In genomic region chr5:177430146-177430951, GRCh38 we compare ENCODE assay signal across 11 cellular contexts. TPM values are rescaled to one million over a fixed set of nuclear protein-coding genes. Genes with fewer than 3 reads are reported as not detected.
DNase-seq lines count a peak whose midpoint lies in the region; TF ChIP-seq lines count a peak whose summit lies in the region.
"Had no signal": no experiment of that assay in that cellular context is flagged by ENCODE, and none has a peak within 500 bp of the region (broad histone marks: within the 10 kb centered on the region; RNA-seq: fewer than 3 reads in every experiment).

No MANE protein-coding gene starts in this region.

- H3K4me1 ChIP-seq in MM.1S (ENCODE audit: low read length): peaks cover 53% of the 10 kb centered on the region
- peaks cover 31% of the 10 kb centered on the region for H3K4me1 ChIP-seq in mammary epithelial cell (ENCODE audit: insufficient read depth, low read length)
- peaks cover 0 to 44% (median 16%) of the 10 kb centered on the region in 4 donors for H3K4me1 ChIP-seq in tibial artery

- CTCF ChIA-PET in mammary epithelial cell (lab: Charles Lee; ENCODE audit: low non-redundant PET): interaction anchor here (0.6 kb wide), 1 partner anchor 983 kb away, joined by 13 read pairs; no protein-coding TSS in a partner anchor

- in situ Hi-C loops in mammary epithelial cell (cut with MboI; ENCODE audit: low sequenced_read_pairs in 2 of 2): no loop called here

- H3K9me3 ChIP-seq in MM.1S (replicated peaks; ENCODE audit: insufficient read depth, low read length): no peaks in the 10 kb centered on the region
- no peaks in the 10 kb centered on the region for H3K9me3 ChIP-seq in mammary epithelial cell (replicated peaks; ENCODE audit: insufficient read depth, low read length)
- H3K9me3 ChIP-seq in tibial artery: no peaks in the 10 kb centered on the region

- dilution Hi-C loops in mammary epithelial cell (cut with HindIII; ENCODE audit: low sequenced_read_pairs): no loop called here

- H4K20me1 ChIP-seq in MM.1S (ENCODE audit: insufficient read depth, low read length) (no peaks in the 10 kb centered on the region), mammary epithelial cell (ENCODE audit: insufficient read depth, low read length) (peaks cover 3% of the 10 kb centered on the region)

- H2AFZ ChIP-seq in MM.1S (ENCODE audit: low read length) (no peak overlapping the region), mammary epithelial cell (ENCODE audit: low read depth, low read length) (no peak overlapping the region)

- H3K4me2 ChIP-seq in MM.1S (ENCODE audit: low read depth, low read length) (peak overlapping the region; percentile 100), mammary epithelial cell (ENCODE audit: insufficient read depth, low read depth, low read length) (no peak overlapping the region)

- H3K27me3 Mint-ChIP-seq in T-helper 2 cell treated with Interferon-gamma antibody and Interleukin-4, amounts not matched to agents 5 μg/mL and 100 μg/mL, for 36 hours (ENCODE audit: low read depth): peaks cover 2% of the 10 kb centered on the region

- WGBS in mammary epithelial cell (ENCODE audit: low coverage, missing lambda C conversion rate): 51% methylated on average over 22 of the region's 26 CpGs

- H3K27ac ChIP-seq in MM.1S (ENCODE audit: low read length): peak overlapping the region; percentile 98
- H3K27ac ChIP-seq in mammary epithelial cell (ENCODE audit: insufficient read depth, low read depth, low read length): no peak overlapping the region
- H3K27ac ChIP-seq in skin epidermis: peak overlapping the region in 19 of 21 experiments; percentile 26 to 97 (median 81)
- H3K27ac ChIP-seq in tibial artery: no peak overlapping the region

- no peak for DNase-seq in T-helper 2 cell treated with Interferon-gamma antibody and Interleukin-4, amounts not matched to agents 5 μg/mL and 100 μg/mL, for 36 hours (ENCODE audit: low spot score)
- DNase-seq in T-helper 2 cell (no peak), MM.1S (peak; percentile 75), mammary epithelial cell (peak; percentile 47), tibial artery (no peak), posterior cingulate gyrus (no peak)
- no peak for DNase-seq in NK-92 treated with Interleukin-12 subunit alpha and Interleukin-12 subunit beta, amount 100 ng/mL, for 24 hours (lab: John Stamatoyannopoulos, UW)
- DNase-seq: activated effector memory CD4-positive, alpha-beta T cell treated with Interleukin-2 at 50 U/mL for 16 hours; Right ventricle myocardium superior had no signal

- peak overlapping the region; percentile 98 for H3K4me3 Mint-ChIP-seq in T-helper 2 cell treated with Interferon-gamma antibody and Interleukin-4, amounts not matched to agents 5 μg/mL and 100 μg/mL, for 36 hours

- TF ChIP-seq CTCF in MM.1S (IDR thresholded peaks at IDR 0.05; ENCODE audit: low read length): no peak
- TF ChIP-seq CTCF in mammary epithelial cell (conservative IDR thresholded peaks at IDR 0.05 in 1 of 2, IDR thresholded peaks at IDR 0.05 in 1 of 2; ENCODE audit: extremely low read depth in 1 of 2, insufficient read depth in 1 of 2, low read depth in 1 of 2, low read length in 2 of 2): no peak
- TF ChIP-seq CTCF in tibial artery (IDR thresholded peaks at IDR 0.05): no peak

- intact Hi-C loops in mammary epithelial cell (cut with micrococcal nuclease) (no loop called here), tibial artery (cut with DNase I; ENCODE audit: low total_unique reads) (no loop called here), posterior cingulate gyrus (cut with DNase I) (no loop called here)

- peak overlapping the region; percentile 94 for H3K27ac Mint-ChIP-seq in T-helper 2 cell treated with Interferon-gamma antibody and Interleukin-4, amounts not matched to agents 5 μg/mL and 100 μg/mL, for 36 hours

- H3K27me3 ChIP-seq in MM.1S (replicated peaks; ENCODE audit: insufficient read depth, low read length) (no peaks in the 10 kb centered on the region), mammary epithelial cell (ENCODE audit: insufficient read depth, low read length) (no peaks in the 10 kb centered on the region), tibial artery (no peaks in the 10 kb centered on the region)

- BruUV-seq in mammary epithelial cell (replicated peaks; lab: Mats Ljungman, UMichigan): no TSS peak

- H3F3A ChIP-seq in MM.1S (ENCODE audit: insufficient read depth, low read length): peaks cover 52% of the 10 kb centered on the region

- H3K36me3 ChIP-seq in MM.1S (replicated peaks; ENCODE audit: insufficient read depth, low read length) (peaks cover 20% of the 10 kb centered on the region), mammary epithelial cell (ENCODE audit: insufficient read depth, low read length) (peaks cover 5% of the 10 kb centered on the region), tibial artery (peaks cover 38 to 53% (median 49%) of the 10 kb centered on the region in 3 donors)

- no peaks in the 10 kb centered on the region for H3K9me2 ChIP-seq in MM.1S (replicated peaks; ENCODE audit: insufficient read depth, low read length)

- H3K9me3 Mint-ChIP-seq in T-helper 2 cell treated with Interferon-gamma antibody and Interleukin-4, amounts not matched to agents 5 μg/mL and 100 μg/mL, for 36 hours: no peaks in the 10 kb centered on the region

- H3K79me2 ChIP-seq in MM.1S (ENCODE audit: low read length) (peaks cover 75% of the 10 kb centered on the region), mammary epithelial cell (ENCODE audit: insufficient read depth, low read length) (peaks cover 32% of the 10 kb centered on the region)

- H3K9ac ChIP-seq in MM.1S (ENCODE audit: low read length) (peak overlapping the region; percentile 73; the same call in 1 of the 2 replicates), mammary epithelial cell (ENCODE audit: insufficient read depth, low read length) (no peak overlapping the region)

- H3K4me1 Mint-ChIP-seq in T-helper 2 cell treated with Interferon-gamma antibody and Interleukin-4, amounts not matched to agents 5 μg/mL and 100 μg/mL, for 36 hours (ENCODE audit: low read depth): peaks cover 62% of the 10 kb centered on the region

- H3K36me3 Mint-ChIP-seq in T-helper 2 cell treated with Interferon-gamma antibody and Interleukin-4, amounts not matched to agents 5 μg/mL and 100 μg/mL, for 36 hours (ENCODE audit: low read depth): peaks cover 71% of the 10 kb centered on the region

- H3K4me3 ChIP-seq in MM.1S (ENCODE audit: low read length): 0 out of 2 replicates have a peak overlapping the region, but pooled peaks have one; percentile 11
- no peak overlapping the region for H3K4me3 ChIP-seq in mammary epithelial cell (replicated peaks in 1 of 3; ENCODE audit: insufficient read depth in 1 of 3, low read depth in 2 of 3, low read length in 3 of 3)
- no peak overlapping the region for H3K4me3 ChIP-seq in skin epidermis
- no peak overlapping the region for H3K4me3 ChIP-seq in tibial artery

RNA-seq across cellular contexts. Expression of gene GRK6, which starts 3.9 kb away (rescaled TPM):
- 10 to 100 TPM; 25.8 to 39.1 TPM for total RNA-seq in mammary epithelial cell
- polyA plus RNA-seq in mammary epithelial cell: 28.7 TPM
- 11.4 TPM for polyA minus RNA-seq in mammary epithelial cell

RNA-seq across cellular contexts. Expression of gene PRR7, which starts 16.3 kb away (rescaled TPM):
- total RNA-seq in mammary epithelial cell: 10 to 100 TPM; 13.9 to 23.3 TPM
- 14.2 TPM for polyA plus RNA-seq in mammary epithelial cell
- 1.2 TPM for polyA minus RNA-seq in mammary epithelial cell

RNA-seq across cellular contexts. Expression of gene F12, which starts 21.0 kb away (rescaled TPM):
- total RNA-seq in mammary epithelial cell: 1 to 10 TPM; 4.3 to 5.7 TPM
- 5.4 TPM for polyA plus RNA-seq in mammary epithelial cell
- polyA minus RNA-seq in mammary epithelial cell: 0.88 TPM
- total RNA-seq: A673, Right ventricle myocardium superior had no signal

RNA-seq across cellular contexts. Expression of gene PFN3, which starts 29.9 kb away (rescaled TPM):
- total RNA-seq in mammary epithelial cell: not detected
- polyA plus RNA-seq in mammary epithelial cell: not detected
- not detected for polyA minus RNA-seq in mammary epithelial cell
- total RNA-seq: A673, Right ventricle myocardium superior had no signal

RNA-seq across cellular contexts. Expression of gene DBN1, which starts 43.1 kb away (rescaled TPM):
- total RNA-seq in mammary epithelial cell: 100 to 1,000 TPM in 1 of 2 donors, 10 to 100 TPM in 1; 80.3 to 107 TPM
- polyA plus RNA-seq in mammary epithelial cell: 35.0 TPM
- polyA minus RNA-seq in mammary epithelial cell: 42.0 TPM

Comparison
In these comparisons a context has a peak if more than half of its experiments do, and no peak if none do; other contexts are left out.
1. DNase-seq: peak in MM.1S (single experiment) and mammary epithelial cell (single experiment); none in T-helper 2 cell treated with Interferon-gamma antibody and Interleukin-4, amounts not matched to agents 5 μg/mL and 100 μg/mL, for 36 hours (single experiment), T-helper 2 cell (0 of 5), NK-92 treated with Interleukin-12 subunit alpha and Interleukin-12 subunit beta, amount 100 ng/mL, for 24 hours (single experiment), tibial artery (0 of 2) and posterior cingulate gyrus (0 of 10).
2. H3K27ac ChIP-seq: peak in MM.1S (single experiment) and skin epidermis (19 of 21); none in mammary epithelial cell (single experiment) and tibial artery (0 of 2).